1 cellular context compared by ENCODE assay signal in the genomic region with DNA sequence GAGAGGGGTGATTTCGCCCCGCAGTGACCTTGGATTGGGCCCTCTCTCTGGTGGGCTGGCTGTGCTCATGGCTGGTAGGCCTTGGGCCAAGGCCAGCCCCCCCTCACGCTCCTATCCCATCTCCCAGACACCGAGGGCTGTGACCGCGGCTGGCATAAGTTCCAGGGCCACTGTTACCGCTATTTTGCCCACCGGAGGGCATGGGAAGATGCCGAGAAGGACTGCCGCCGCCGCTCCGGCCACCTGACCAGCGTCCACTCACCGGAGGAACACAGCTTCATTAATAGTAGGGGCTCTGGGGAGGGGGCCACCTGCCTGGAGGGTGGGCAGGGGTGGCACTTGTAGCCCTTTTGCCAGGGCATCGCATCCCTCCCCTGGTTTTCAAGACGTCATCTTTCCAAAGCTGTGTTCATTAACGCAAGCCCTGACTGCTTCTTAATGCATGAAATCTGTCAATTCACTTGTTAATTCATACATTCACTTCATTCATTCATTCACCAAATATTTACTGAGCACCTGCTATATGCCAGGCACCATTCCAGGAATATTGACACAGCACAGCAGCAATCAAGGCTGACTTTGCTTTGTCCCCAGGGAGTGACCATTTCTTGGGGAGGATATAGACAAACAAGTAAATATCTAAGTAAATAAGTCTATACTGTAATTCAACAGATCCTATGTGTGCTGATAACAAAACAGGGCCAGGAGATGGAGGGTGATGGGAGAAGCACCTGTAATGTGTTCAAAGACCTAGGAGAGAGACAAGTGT.
TF ChIP-seq lines count a peak whose summit lies in the region.

No MANE protein-coding gene starts in this region.

TF ChIP-seq in H1, 55 proteins besides CTCF, POLR2A, EP300 and RAD21:
- TF ChIP-seq CHD1 (IDR thresholded peaks at IDR 0.05; ENCODE audit: low read depth, low read length) (no peak), CBX8 (IDR thresholded peaks at IDR 0.05; ENCODE audit: borderline replicate concordance, low read depth, low read length) (no peak), SIX5 (IDR thresholded peaks at IDR 0.05; ENCODE audit: low read depth, low read length) (no peak), SP2 (IDR thresholded peaks at IDR 0.05; ENCODE audit: low read length) (no peak), TBP (IDR thresholded peaks at IDR 0.05; ENCODE audit: low read depth, low read length) (no peak), KDM5A (IDR thresholded peaks at IDR 0.05; ENCODE audit: low read length) (no peak), EZH2 (IDR thresholded peaks at IDR 0.05; ENCODE audit: low read depth, low read length, severe bottlenecking) (no peak), TAF1 (IDR thresholded peaks at IDR 0.05; ENCODE audit: low read depth, low read length) (no peak), RXRA (IDR thresholded peaks at IDR 0.05; ENCODE audit: insufficient read depth, low read depth, low read length) (no peak), GTF2F1 (IDR thresholded peaks at IDR 0.05; ENCODE audit: borderline replicate concordance, low read depth, low read length) (no peak), SP4 (IDR thresholded peaks at IDR 0.05; ENCODE audit: low read length) (no peak), HDAC6 (IDR thresholded peaks at IDR 0.05; ENCODE audit: low read depth, low read length) (no peak), SP1 (IDR thresholded peaks at IDR 0.05; ENCODE audit: low read depth, low read length) (no peak)
- TF ChIP-seq, protein P1, sequence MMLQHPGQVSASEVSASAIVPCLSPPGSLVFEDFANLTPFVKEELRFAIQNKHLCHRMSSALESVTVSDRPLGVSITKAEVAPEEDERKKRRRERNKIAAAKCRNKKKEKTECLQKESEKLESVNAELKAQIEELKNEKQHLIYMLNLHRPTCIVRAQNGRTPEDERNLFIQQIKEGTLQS (IDR thresholded peaks at IDR 0.05; ENCODE audit: insufficient read depth, low read depth, low read length) = no peak
- TF ChIP-seq, protein P2, sequence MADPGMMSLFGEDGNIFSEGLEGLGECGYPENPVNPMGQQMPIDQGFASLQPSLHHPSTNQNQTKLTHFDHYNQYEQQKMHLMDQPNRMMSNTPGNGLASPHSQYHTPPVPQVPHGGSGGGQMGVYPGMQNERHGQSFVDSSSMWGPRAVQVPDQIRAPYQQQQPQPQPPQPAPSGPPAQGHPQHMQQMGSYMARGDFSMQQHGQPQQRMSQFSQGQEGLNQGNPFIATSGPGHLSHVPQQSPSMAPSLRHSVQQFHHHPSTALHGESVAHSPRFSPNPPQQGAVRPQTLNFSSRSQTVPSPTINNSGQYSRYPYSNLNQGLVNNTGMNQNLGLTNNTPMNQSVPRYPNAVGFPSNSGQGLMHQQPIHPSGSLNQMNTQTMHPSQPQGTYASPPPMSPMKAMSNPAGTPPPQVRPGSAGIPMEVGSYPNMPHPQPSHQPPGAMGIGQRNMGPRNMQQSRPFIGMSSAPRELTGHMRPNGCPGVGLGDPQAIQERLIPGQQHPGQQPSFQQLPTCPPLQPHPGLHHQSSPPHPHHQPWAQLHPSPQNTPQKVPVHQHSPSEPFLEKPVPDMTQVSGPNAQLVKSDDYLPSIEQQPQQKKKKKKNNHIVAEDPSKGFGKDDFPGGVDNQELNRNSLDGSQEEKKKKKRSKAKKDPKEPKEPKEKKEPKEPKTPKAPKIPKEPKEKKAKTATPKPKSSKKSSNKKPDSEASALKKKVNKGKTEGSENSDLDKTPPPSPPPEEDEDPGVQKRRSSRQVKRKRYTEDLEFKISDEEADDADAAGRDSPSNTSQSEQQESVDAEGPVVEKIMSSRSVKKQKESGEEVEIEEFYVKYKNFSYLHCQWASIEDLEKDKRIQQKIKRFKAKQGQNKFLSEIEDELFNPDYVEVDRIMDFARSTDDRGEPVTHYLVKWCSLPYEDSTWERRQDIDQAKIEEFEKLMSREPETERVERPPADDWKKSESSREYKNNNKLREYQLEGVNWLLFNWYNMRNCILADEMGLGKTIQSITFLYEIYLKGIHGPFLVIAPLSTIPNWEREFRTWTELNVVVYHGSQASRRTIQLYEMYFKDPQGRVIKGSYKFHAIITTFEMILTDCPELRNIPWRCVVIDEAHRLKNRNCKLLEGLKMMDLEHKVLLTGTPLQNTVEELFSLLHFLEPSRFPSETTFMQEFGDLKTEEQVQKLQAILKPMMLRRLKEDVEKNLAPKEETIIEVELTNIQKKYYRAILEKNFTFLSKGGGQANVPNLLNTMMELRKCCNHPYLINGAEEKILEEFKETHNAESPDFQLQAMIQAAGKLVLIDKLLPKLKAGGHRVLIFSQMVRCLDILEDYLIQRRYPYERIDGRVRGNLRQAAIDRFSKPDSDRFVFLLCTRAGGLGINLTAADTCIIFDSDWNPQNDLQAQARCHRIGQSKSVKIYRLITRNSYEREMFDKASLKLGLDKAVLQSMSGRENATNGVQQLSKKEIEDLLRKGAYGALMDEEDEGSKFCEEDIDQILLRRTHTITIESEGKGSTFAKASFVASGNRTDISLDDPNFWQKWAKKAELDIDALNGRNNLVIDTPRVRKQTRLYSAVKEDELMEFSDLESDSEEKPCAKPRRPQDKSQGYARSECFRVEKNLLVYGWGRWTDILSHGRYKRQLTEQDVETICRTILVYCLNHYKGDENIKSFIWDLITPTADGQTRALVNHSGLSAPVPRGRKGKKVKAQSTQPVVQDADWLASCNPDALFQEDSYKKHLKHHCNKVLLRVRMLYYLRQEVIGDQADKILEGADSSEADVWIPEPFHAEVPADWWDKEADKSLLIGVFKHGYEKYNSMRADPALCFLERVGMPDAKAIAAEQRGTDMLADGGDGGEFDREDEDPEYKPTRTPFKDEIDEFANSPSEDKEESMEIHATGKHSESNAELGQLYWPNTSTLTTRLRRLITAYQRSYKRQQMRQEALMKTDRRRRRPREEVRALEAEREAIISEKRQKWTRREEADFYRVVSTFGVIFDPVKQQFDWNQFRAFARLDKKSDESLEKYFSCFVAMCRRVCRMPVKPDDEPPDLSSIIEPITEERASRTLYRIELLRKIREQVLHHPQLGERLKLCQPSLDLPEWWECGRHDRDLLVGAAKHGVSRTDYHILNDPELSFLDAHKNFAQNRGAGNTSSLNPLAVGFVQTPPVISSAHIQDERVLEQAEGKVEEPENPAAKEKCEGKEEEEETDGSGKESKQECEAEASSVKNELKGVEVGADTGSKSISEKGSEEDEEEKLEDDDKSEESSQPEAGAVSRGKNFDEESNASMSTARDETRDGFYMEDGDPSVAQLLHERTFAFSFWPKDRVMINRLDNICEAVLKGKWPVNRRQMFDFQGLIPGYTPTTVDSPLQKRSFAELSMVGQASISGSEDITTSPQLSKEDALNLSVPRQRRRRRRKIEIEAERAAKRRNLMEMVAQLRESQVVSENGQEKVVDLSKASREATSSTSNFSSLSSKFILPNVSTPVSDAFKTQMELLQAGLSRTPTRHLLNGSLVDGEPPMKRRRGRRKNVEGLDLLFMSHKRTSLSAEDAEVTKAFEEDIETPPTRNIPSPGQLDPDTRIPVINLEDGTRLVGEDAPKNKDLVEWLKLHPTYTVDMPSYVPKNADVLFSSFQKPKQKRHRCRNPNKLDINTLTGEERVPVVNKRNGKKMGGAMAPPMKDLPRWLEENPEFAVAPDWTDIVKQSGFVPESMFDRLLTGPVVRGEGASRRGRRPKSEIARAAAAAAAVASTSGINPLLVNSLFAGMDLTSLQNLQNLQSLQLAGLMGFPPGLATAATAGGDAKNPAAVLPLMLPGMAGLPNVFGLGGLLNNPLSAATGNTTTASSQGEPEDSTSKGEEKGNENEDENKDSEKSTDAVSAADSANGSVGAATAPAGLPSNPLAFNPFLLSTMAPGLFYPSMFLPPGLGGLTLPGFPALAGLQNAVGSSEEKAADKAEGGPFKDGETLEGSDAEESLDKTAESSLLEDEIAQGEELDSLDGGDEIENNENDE (IDR thresholded peaks at IDR 0.05; ENCODE audit: insufficient replicate concordance, low read length) = no peak
- TF ChIP-seq, protein P3, sequence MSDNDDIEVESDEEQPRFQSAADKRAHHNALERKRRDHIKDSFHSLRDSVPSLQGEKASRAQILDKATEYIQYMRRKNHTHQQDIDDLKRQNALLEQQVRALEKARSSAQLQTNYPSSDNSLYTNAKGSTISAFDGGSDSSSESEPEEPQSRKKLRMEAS (IDR thresholded peaks at IDR 0.05) = no peak
- TF ChIP-seq, protein P4, sequence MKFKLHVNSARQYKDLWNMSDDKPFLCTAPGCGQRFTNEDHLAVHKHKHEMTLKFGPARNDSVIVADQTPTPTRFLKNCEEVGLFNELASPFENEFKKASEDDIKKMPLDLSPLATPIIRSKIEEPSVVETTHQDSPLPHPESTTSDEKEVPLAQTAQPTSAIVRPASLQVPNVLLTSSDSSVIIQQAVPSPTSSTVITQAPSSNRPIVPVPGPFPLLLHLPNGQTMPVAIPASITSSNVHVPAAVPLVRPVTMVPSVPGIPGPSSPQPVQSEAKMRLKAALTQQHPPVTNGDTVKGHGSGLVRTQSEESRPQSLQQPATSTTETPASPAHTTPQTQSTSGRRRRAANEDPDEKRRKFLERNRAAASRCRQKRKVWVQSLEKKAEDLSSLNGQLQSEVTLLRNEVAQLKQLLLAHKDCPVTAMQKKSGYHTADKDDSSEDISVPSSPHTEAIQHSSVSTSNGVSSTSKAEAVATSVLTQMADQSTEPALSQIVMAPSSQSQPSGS (IDR thresholded peaks at IDR 0.05; ENCODE audit: low read length) = no peak
TF ChIP-seq in H1: peak in this region for 0.
